ENCODE assay signal across 18 cellular contexts in genomic region chr22:44098021-44098739, GRCh38.
"Had no signal": no experiment of that assay in that cellular context is flagged by ENCODE, and none has a peak within 500 bp of the region (broad histone marks: within the 10 kb centered on the region; RNA-seq: fewer than 3 reads in every experiment).

No MANE protein-coding gene starts in this region.

- H3K9me3 ChIP-seq: lower lobe of right lung, prostate gland, suprapubic skin had no signal

- H3K4me3 ChIP-seq: lower lobe of right lung, prostate gland, suprapubic skin had no signal

- H3K27me3 Mint-ChIP-seq: activated naive CD8-positive, alpha-beta T cell treated with anti-CD3 and anti-CD28 coated beads, Interleukin-2, amount 10 ng/mL, durations not matched to agents 7 days and 5 days; naive B cell had no signal

- H3K27ac ChIP-seq: lower lobe of right lung, prostate gland, suprapubic skin had no signal

- H3K27ac Mint-ChIP-seq: activated naive CD8-positive, alpha-beta T cell treated with anti-CD3 and anti-CD28 coated beads, Interleukin-2, amount 10 ng/mL, durations not matched to agents 7 days and 5 days had no signal

- H3K4me1 Mint-ChIP-seq: activated naive CD8-positive, alpha-beta T cell treated with anti-CD3 and anti-CD28 coated beads, Interleukin-2, amount 10 ng/mL, durations not matched to agents 7 days and 5 days; naive B cell had no signal

- H3K9me3 Mint-ChIP-seq: activated naive CD8-positive, alpha-beta T cell treated with anti-CD3 and anti-CD28 coated beads, Interleukin-2, amount 10 ng/mL, durations not matched to agents 7 days and 5 days; naive B cell had no signal

- H3K4me1 ChIP-seq: lower lobe of right lung, prostate gland, suprapubic skin had no signal

- H3K4me3 Mint-ChIP-seq: activated naive CD8-positive, alpha-beta T cell treated with anti-CD3 and anti-CD28 coated beads, Interleukin-2, amount 10 ng/mL, durations not matched to agents 7 days and 5 days; naive B cell had no signal

- H3K36me3 ChIP-seq: prostate gland had no signal

- DNase-seq: activated CD4-positive, alpha-beta T cell treated with anti-CD3 and anti-CD28 coated beads for 1 hour; activated CD4-positive, alpha-beta T cell treated with anti-CD3 and anti-CD28 coated beads, Interleukin-2, amount 50 U/mL, for 48 hours; activated naive CD8-positive, alpha-beta T cell treated with anti-CD3 and anti-CD28 coated beads, Interleukin-2, amount 10 ng/mL, durations not matched to agents 7 days and 5 days; activated T-cell treated with anti-CD3 and anti-CD28 coated beads, Interleukin-2, amount 50 U/mL, for 48 hours; anterior cingulate cortex; cortex of kidney; effector memory CD4-positive, alpha-beta T cell; hippocampal formation; kidney glomerular epithelial cell; naive B cell; nucleus accumbens; stimulated activated CD4-positive, alpha-beta T cell treated with anti-CD3 and anti-CD28 coated beads, Interleukin-12 subunit alpha, Interleukin-12 subunit beta, amount 100 ng/mL, for 4 hours; stimulated activated CD4-positive, alpha-beta T cell treated with anti-CD3 and anti-CD28 coated beads, Interleukin-2, amount 100 ng/mL, for 48 hours; stimulated activated naive CD8-positive, alpha-beta T cell treated with anti-CD3 and anti-CD28 coated beads, Interleukin-15, Interleukin-2, amounts not matched to agents 100 U/mL and 50 U/mL, for 24 hours; T-helper 9 cell had no signal

- H3K27me3 ChIP-seq: suprapubic skin had no signal
